Comparison of ENCODE assay signal across 8 cellular contexts in genomic region chr4:142845293-142846070, GRCh38. TPM values are rescaled to one million over a fixed set of nuclear protein-coding genes. Genes with fewer than 3 reads are reported as not detected.
DNase-seq lines count a peak whose midpoint lies in the region; ATAC-seq, FAIRE-seq and TF ChIP-seq lines count a peak whose summit lies in the region.

No MANE protein-coding gene starts in this region.

- H2AFZ ChIP-seq in IMR-90 (replicated peaks; ENCODE audit: low read length, poor library complexity) (peak overlapping the region; percentile 92), smooth muscle cell (ENCODE audit: low read depth) (peak overlapping the region; percentile 75)

- DNase-seq in BE2C (peak; percentile 28), IMR-90 (no peak), adrenal gland (peak in 4 of 7 donors; percentile 17 to 23 (median 19)), smooth muscle cell (lab: John Stamatoyannopoulos, UW; ENCODE audit: unreplicated experiment) (no peak), NCI-H524 treated with DMSO at 0.1 percent for 48 hours (lab: John Stamatoyannopoulos, UW) (no peak), GM12892 (ENCODE audit: insufficient read length) (no peak), medulla oblongata (ENCODE audit: extremely low spot score) (no peak)

- H2AK5ac ChIP-seq in IMR-90 (ENCODE audit: low read depth, low read length): no peak overlapping the region

- H3K27ac ChIP-seq in IMR-90 (ENCODE audit: insufficient read depth, low read length) (peak overlapping the region; percentile 6; the same call in 1 of the 2 replicates), adrenal gland (peak overlapping the region in 2 of 5 donors; percentile 17 to 45), iPS-20b (ENCODE audit: low read length) (no peak overlapping the region), smooth muscle cell (ENCODE audit: low read depth) (no peak overlapping the region)

- no peak overlapping the region; the same call in 1 of the 2 replicates for H3K18ac ChIP-seq in IMR-90 (ENCODE audit: low read depth, low read length)

- ATAC-seq in IMR-90 (ENCODE audit: low read depth): peak; percentile 24

- no TSS peak for BruUV-seq in IMR-90 (replicated peaks; lab: Mats Ljungman, UMichigan)

- peak overlapping the region; percentile 52 for H3K23ac ChIP-seq in IMR-90 (ENCODE audit: low read depth, low read length)

- no peaks in the 10 kb centered on the region for H3K4me1 ChIP-seq in BE2C
- H3K4me1 ChIP-seq in IMR-90 (ENCODE audit: control insufficient read depth, insufficient read depth, low read length): no peaks in the 10 kb centered on the region
- H3K4me1 ChIP-seq in adrenal gland (replicated peaks in 1 of 2): peaks cover 11 to 14% of the 10 kb centered on the region in 2 donors
- H3K4me1 ChIP-seq in iPS-20b (ENCODE audit: insufficient read depth, low read length): no peaks in the 10 kb centered on the region
- H3K4me1 ChIP-seq in smooth muscle cell (ENCODE audit: low read depth): no peaks in the 10 kb centered on the region

- H3K4ac ChIP-seq in IMR-90 (ENCODE audit: low read depth, low read length): peak overlapping the region; percentile 48; the same call in 1 of the 2 replicates

- H4K91ac ChIP-seq in IMR-90 (ENCODE audit: insufficient read depth, low read depth, low read length): no peak overlapping the region; the same call in 1 of the 2 replicates

- intact Hi-C loops in IMR-90 (cut with micrococcal nuclease): loop anchor here (1.0 to 10.0 kb wide), 3 partner anchors 34 to 639 kb away; partner anchors contain the start of gene USP38
- intact Hi-C loops in adrenal gland (cut with DNase I): loop anchor here in 1 of 2 donors (10.0 kb wide), 2 partner anchors 491 to 721 kb away; no protein-coding TSS in a partner anchor

- H3K27me3 ChIP-seq in BE2C: peaks cover 23% of the 10 kb centered on the region
- peaks cover 10% of the 10 kb centered on the region for H3K27me3 ChIP-seq in IMR-90 (ENCODE audit: control insufficient read depth, insufficient read depth, low read length)
- no peaks in the 10 kb centered on the region for H3K27me3 ChIP-seq in adrenal gland
- H3K27me3 ChIP-seq in iPS-20b (ENCODE audit: insufficient read depth, low read length): peaks cover 68% of the 10 kb centered on the region
- H3K27me3 ChIP-seq in smooth muscle cell (ENCODE audit: low read depth): peaks cover 83% of the 10 kb centered on the region

- H4K20me1 ChIP-seq in IMR-90 (ENCODE audit: insufficient read depth, low read length) (no peaks in the 10 kb centered on the region), smooth muscle cell (ENCODE audit: low read depth) (no peaks in the 10 kb centered on the region)

- peak overlapping the region; percentile 28 to 34; a peak in 2 of 4 replicates for H4K8ac ChIP-seq in IMR-90 (ENCODE audit: low read depth in 2 of 2, low read length in 2 of 2)

- H3K4me3 ChIP-seq in BE2C (ENCODE audit: low read depth, low read length) (peak overlapping the region; percentile 73), IMR-90 (ENCODE audit: insufficient read depth, low read depth, low read length) (peak overlapping the region; percentile 61), adrenal gland (peak overlapping the region in 3 of 4 donors; percentile 18 to 51 (median 45)), iPS-20b (ENCODE audit: low read length) (peak overlapping the region; percentile 70), smooth muscle cell (peak overlapping the region; percentile 59)

- POLR2A ChIA-PET in IMR-90 (lab: Charles Lee; ENCODE audit: unreplicated experiment): no interaction called here

- peak overlapping the region; percentile 31 for H2AK9ac ChIP-seq in IMR-90 (replicated peaks; ENCODE audit: low read depth, low read length, poor library complexity)

- H3K56ac ChIP-seq in IMR-90 (ENCODE audit: extremely low read depth, insufficient read depth, low read length): no peak overlapping the region

- H3K4me2 ChIP-seq in IMR-90 (ENCODE audit: low read depth, low read length): peak overlapping the region; percentile 88
- H3K4me2 ChIP-seq in smooth muscle cell: peak overlapping the region; percentile 93

- no peak overlapping the region for H2BK20ac ChIP-seq in IMR-90 (ENCODE audit: low read depth, low read length)

- FAIRE-seq in GM12892 (lab: Jason Lieb, UNC): no peak

- 0 out of 2 replicates have a peak overlapping the region, but pooled peaks have one; percentile 12 for H3K14ac ChIP-seq in IMR-90 (replicated peaks; ENCODE audit: low read depth, low read length)

- TF ChIP-seq POLR2A in IMR-90 (IDR thresholded peaks at IDR 0.05; ENCODE audit: low read depth, low read length) (no peak), adrenal gland (IDR thresholded peaks at IDR 0.05) (no peak), GM12892 (IDR thresholded peaks at IDR 0.05; ENCODE audit: low read depth, low read length) (no peak)

- H3K36me3 ChIP-seq in BE2C: no peaks in the 10 kb centered on the region
- H3K36me3 ChIP-seq in IMR-90 (ENCODE audit: control insufficient read depth, insufficient read depth, low read length): no peaks in the 10 kb centered on the region
- no peaks in the 10 kb centered on the region for H3K36me3 ChIP-seq in adrenal gland (replicated peaks in 1 of 2)
- H3K36me3 ChIP-seq in iPS-20b (ENCODE audit: insufficient read depth, low read depth, low read length): no peaks in the 10 kb centered on the region
- H3K36me3 ChIP-seq in smooth muscle cell (ENCODE audit: low read depth): no peaks in the 10 kb centered on the region

- dilution Hi-C loops in IMR-90 (cut with HindIII; ENCODE audit: low sequenced_read_pairs, unreplicated experiment): no loop called here

- H3K79me1 ChIP-seq in IMR-90 (ENCODE audit: low read depth in 1 of 2, low read length in 2 of 2): no peaks in the 10 kb centered on the region

- no peaks in the 10 kb centered on the region for H3F3A ChIP-seq in smooth muscle cell (ENCODE audit: low read depth)

- H3K79me2 ChIP-seq in smooth muscle cell (ENCODE audit: low read depth): no peaks in the 10 kb centered on the region

- H4K5ac ChIP-seq in IMR-90 (ENCODE audit: low read depth, low read length): no peak overlapping the region; the same call in 1 of the 2 replicates

- H3K9me1 ChIP-seq in IMR-90 (ENCODE audit: insufficient read depth, low read length): no peaks in the 10 kb centered on the region

- in situ Hi-C loops in IMR-90 (cut with MboI; ENCODE audit: low sequenced_read_pairs): loop anchor here (10.0 to 25.0 kb wide), 3 partner anchors 491 to 1683 kb away; no protein-coding TSS in a partner anchor

- TF ChIP-seq RAD21 in IMR-90 (IDR thresholded peaks at IDR 0.05; ENCODE audit: low read length): no peak

- no peak overlapping the region for H2BK15ac ChIP-seq in IMR-90 (ENCODE audit: low read depth, low read length)

- no CpG with 5 or more reads among the region's 41 CpGs for WGBS in IMR-90 (ENCODE audit: extremely low coverage in 2 of 2, insufficient read length in 1 of 2), 2 experiments
- 4 to 6% (median 5%) methylated on average over 18 to 41 of the region's 41 CpGs for WGBS in adrenal gland, 4 donors
- WGBS in smooth muscle cell (ENCODE audit: low lambda C conversion rate): 10% methylated on average over 36 of the region's 41 CpGs

- TF ChIP-seq CTCF in BE2C (IDR thresholded peaks at IDR 0.05; ENCODE audit: low read depth, low read length) (no peak), IMR-90 (conservative IDR thresholded peaks at IDR 0.05; ENCODE audit: low read depth, low read length) (no peak), adrenal gland (IDR thresholded peaks at IDR 0.05) (no peak), smooth muscle cell (IDR thresholded peaks at IDR 0.05; ENCODE audit: borderline replicate concordance, insufficient read depth, poor library complexity, severe bottlenecking) (no peak)

- H2BK5ac ChIP-seq in IMR-90 (ENCODE audit: low read depth, low read length, poor library complexity, severe bottlenecking): no peak overlapping the region

- H3K9me3 ChIP-seq in BE2C (no peaks in the 10 kb centered on the region), IMR-90 (ENCODE audit: control insufficient read depth, insufficient read depth, low read length) (no peaks in the 10 kb centered on the region), adrenal gland (replicated peaks in 1 of 3) (no peaks in the 10 kb centered on the region), iPS-20b (ENCODE audit: insufficient read depth, low read depth, low read length) (no peaks in the 10 kb centered on the region), smooth muscle cell (replicated peaks; ENCODE audit: low read depth) (no peaks in the 10 kb centered on the region)

- H3K9ac ChIP-seq in IMR-90 (ENCODE audit: low read depth, low read length): peak overlapping the region; percentile 56
- no peak overlapping the region for H3K9ac ChIP-seq in iPS-20b (ENCODE audit: low read depth, low read length)
- no peak overlapping the region for H3K9ac ChIP-seq in smooth muscle cell (ENCODE audit: low read depth)

- H2BK120ac ChIP-seq in IMR-90 (ENCODE audit: low read depth, low read length): no peak overlapping the region; the same call in 1 of the 2 replicates

- CTCF ChIA-PET in IMR-90 (lab: Yijun Ruan, JAX): interaction anchor here (0.9 kb wide), 1 partner anchor 492 kb away, joined by 5 read pairs; no protein-coding TSS in a partner anchor

TF ChIP-seq in IMR-90, 13 proteins besides CTCF, POLR2A, EP300 and RAD21:
- no peak for TF ChIP-seq NFE2L2 (IDR thresholded peaks at IDR 0.05; ENCODE audit: low read depth, low read length)
- TF ChIP-seq FOS (IDR thresholded peaks at IDR 0.05; ENCODE audit: low read depth, low read length): no peak
- TF ChIP-seq SMC3 (IDR thresholded peaks at IDR 0.05; ENCODE audit: low read depth, low read length): no peak
- TF ChIP-seq MAFK (IDR thresholded peaks at IDR 0.05; ENCODE audit: low read depth, low read length): no peak
- TF ChIP-seq ELK1 (IDR thresholded peaks at IDR 0.05; ENCODE audit: borderline replicate concordance, low read depth, low read length): no peak
- TF ChIP-seq MAZ (IDR thresholded peaks at IDR 0.05; ENCODE audit: borderline replicate concordance, low read depth, low read length): no peak

RNA-seq across cellular contexts. Expression of gene INPP4B, which starts 0.6 kb away (rescaled TPM):
- polyA plus RNA-seq in BE2C (2012; ENCODE audit: insufficient read depth, insufficient read length, low read depth): 0.97 TPM
- total RNA-seq in IMR-90 (2012; rRNA removed): 13.3 and 14.0 TPM in 2 replicates
- polyA plus RNA-seq in IMR-90 (2012; rRNA removed): 1.6 and 1.8 TPM in 2 replicates
- polyA plus RNA-seq in IMR-90 (2012; cell fraction: cytosol; rRNA removed): 0.28 and 0.32 TPM in 2 replicates
- 0.28 and 1.4 TPM in 2 replicates for polyA plus RNA-seq in IMR-90 (2012; cell fraction: nucleus; rRNA removed; ENCODE audit: low replicate concordance)
- 10 to 100 TPM in 6 of 8 donors, 1 to 10 TPM in 2; 6.6 to 21.6 (median 12.2) TPM for total RNA-seq in adrenal gland
- polyA plus RNA-seq in adrenal gland: 1 to 10 TPM; 2.2 to 3.0 (median 2.4) TPM
- total RNA-seq in smooth muscle cell: 10.9 and 14.6 TPM in 2 replicates
- polyA plus RNA-seq in smooth muscle cell: 2.0 and 6.9 TPM in 2 replicates
- polyA plus RNA-seq in GM12892 (2012; ENCODE audit: missing spikeins): 1.3 TPM

Comparison
In these comparisons a context has a peak if more than half of its experiments do, and no peak if none do; other contexts are left out.
1. DNase-seq: peak in BE2C (single experiment) and adrenal gland (4 of 7); none in IMR-90 (single experiment), smooth muscle cell (single experiment), NCI-H524 treated with DMSO at 0.1 percent for 48 hours (single experiment), GM12892 (single experiment) and medulla oblongata (single experiment).
2. Peak in every context shown above with its lines, with median percentiles within 50 percentile points of each other: H3K4me3 ChIP-seq.